14 cellular contexts compared by ENCODE assay signal in the genomic region with DNA sequence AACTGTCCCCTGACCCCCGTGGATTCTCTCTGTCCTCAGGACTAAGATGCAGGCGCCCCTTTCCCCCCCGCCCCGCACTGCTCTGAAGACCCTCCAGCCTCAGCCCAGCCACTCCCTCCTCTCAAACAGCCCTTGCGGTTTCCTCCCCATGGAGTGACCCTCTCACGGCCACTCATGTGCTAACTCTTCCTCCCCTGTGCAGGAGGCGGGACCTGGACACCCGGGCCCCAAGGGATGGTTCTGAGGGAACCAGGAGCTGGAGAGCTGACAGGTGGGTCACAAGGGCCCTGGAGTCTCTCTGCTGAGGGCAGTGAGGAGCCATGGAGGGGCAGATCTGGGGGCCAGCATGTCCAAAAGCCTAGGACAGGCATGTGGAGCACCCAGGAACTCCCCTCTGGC. TPM values are rescaled to one million over a fixed set of nuclear protein-coding genes. Genes with fewer than 3 reads are reported as not detected.
DNase-seq lines count a peak whose midpoint lies in the region; TF ChIP-seq lines count a peak whose summit lies in the region.
"Had no signal": no experiment of that assay in that cellular context is flagged by ENCODE, and none has a peak within 500 bp of the region (broad histone marks: within the 10 kb centered on the region; RNA-seq: fewer than 3 reads in every experiment).

No MANE protein-coding gene starts in this region.

- H3K4me1 ChIP-seq in A673 (ENCODE audit: insufficient read depth, low read length, poor library complexity, severe bottlenecking) = peaks cover 38% of the 10 kb centered on the region

- H3K27me3 ChIP-seq in A673 (replicated peaks; ENCODE audit: insufficient read depth, low read depth, low read length, poor library complexity) (no peaks in the 10 kb centered on the region), neural cell (ENCODE audit: insufficient read depth, low read depth, low read length) (no peaks in the 10 kb centered on the region)
- H3K27me3 ChIP-seq: left lung had no signal

- no peak for TF ChIP-seq RAD21 in neural cell (conservative IDR thresholded peaks at IDR 0.05)

- CTCF ChIA-PET in A673 (lab: Charles Lee) = no interaction called here

- peak overlapping the region in 1 of 5 experiments; percentile 85 for H3K27ac Mint-ChIP-seq in brain

- no peaks in the 10 kb centered on the region for H3K79me2 ChIP-seq in neural cell (replicated peaks; ENCODE audit: insufficient read depth, low read length)

- POLR2A ChIA-PET in A673 (lab: Charles Lee; ENCODE audit: low non-redundant PET) = no interaction called here

- peaks cover 4% of the 10 kb centered on the region for H3K36me3 Mint-ChIP-seq in brain

- H3K4me1 Mint-ChIP-seq in brain = peaks cover 56% of the 10 kb centered on the region

- in situ Hi-C loops in ACHN (cut with HindIII; ENCODE audit: low pct_ligation_motif_present, low pct_unique_long_range_greater_than_20kb, low sequenced_read_pairs) = no loop called here

- H3K27ac ChIP-seq in A673 (ENCODE audit: low read depth, low read length, poor library complexity, severe bottlenecking) = peak overlapping the region; percentile 91
- no peak overlapping the region for H3K27ac ChIP-seq in neural cell (ENCODE audit: low read length)

- no peak overlapping the region for H2AFZ ChIP-seq in neural cell (ENCODE audit: low read depth, low read length)

- no peaks in the 10 kb centered on the region for H3K9me2 ChIP-seq in neural cell (ENCODE audit: insufficient read depth, low read length)

- H3K4me3 ChIP-seq in A673 (ENCODE audit: low read depth, low read length, poor library complexity, severe bottlenecking) = peak overlapping the region; percentile 78
- H3K4me3 ChIP-seq in neural cell (ENCODE audit: low read length) = no peak overlapping the region

- intact Hi-C loops in A673 (cut with micrococcal nuclease; ENCODE audit: unreplicated experiment) = no loop called here

- H3K27me3 Mint-ChIP-seq in brain = peaks cover 21% of the 10 kb centered on the region

- H3K9ac ChIP-seq in neural cell (ENCODE audit: low read length) = peak overlapping the region; percentile 12

- H3K36me3 ChIP-seq in A673 (ENCODE audit: insufficient read depth, low read length, poor library complexity, severe bottlenecking) (no peaks in the 10 kb centered on the region), neural cell (ENCODE audit: insufficient read depth, low read length) (no peaks in the 10 kb centered on the region)

- H3K9me3 ChIP-seq in A673 (ENCODE audit: low read depth, low read length, poor library complexity, severe bottlenecking) (no peaks in the 10 kb centered on the region), neural cell (ENCODE audit: low read length) (no peaks in the 10 kb centered on the region)
- H3K9me3 ChIP-seq: Caco-2, left lung had no signal

- H4K20me1 ChIP-seq in neural cell (ENCODE audit: insufficient read depth) = no peaks in the 10 kb centered on the region

- no peak for TF ChIP-seq EP300 in neural cell (conservative IDR thresholded peaks at IDR 0.05; ENCODE audit: poor library complexity, severe bottlenecking)

- BruUV-seq in A673 (replicated peaks; lab: Mats Ljungman, UMichigan) = no TSS peak

- no peaks in the 10 kb centered on the region for H3F3A ChIP-seq in neural cell (ENCODE audit: insufficient read depth, low read length, poor library complexity, severe bottlenecking)

- H3K4me3 Mint-ChIP-seq in brain = peak overlapping the region in 4 of 5 experiments; percentile 82 to 90 (median 86)

- no peak for DNase-seq in A673 (ENCODE audit: low spot score)
- DNase-seq in DMS79 treated with DMSO at 0.1 percent for 48 hours (lab: John Stamatoyannopoulos, UW) = peak; percentile 81
- DNase-seq in ACHN = no peak
- DNase-seq in stimulated activated naive CD4-positive, alpha-beta T cell (lab: John Stamatoyannopoulos, UW) = no peak
- DNase-seq in SIG-M5 treated with dmso at 0.1 percent for 504 hours (lab: John Stamatoyannopoulos, UW; ENCODE audit: unreplicated experiment) = no peak
- DNase-seq in GM19240 (ENCODE audit: insufficient read length, low spot score) = no peak
- DNase-seq: Caco-2, left lung had no signal

- no peak for TF ChIP-seq CTCF in A673 (conservative IDR thresholded peaks at IDR 0.05; ENCODE audit: low read depth, low read length)
- TF ChIP-seq CTCF in brain (conservative IDR thresholded peaks at IDR 0.05) = no peak
- no peak for TF ChIP-seq CTCF in neural cell (IDR thresholded peaks at IDR 0.05; ENCODE audit: poor library complexity, severe bottlenecking)

- H3K9me3 Mint-ChIP-seq in brain = peaks cover 0 to 3% (median 3%) of the 10 kb centered on the region in 5 experiments
- H3K9me3 Mint-ChIP-seq: HFFc6 had no signal

- no peak overlapping the region for H3K4me2 ChIP-seq in neural cell (ENCODE audit: low read length)

TF ChIP-seq in neural cell, 6 proteins besides CTCF, POLR2A, EP300 and RAD21:
- TF ChIP-seq SMC3 (conservative IDR thresholded peaks at IDR 0.05; ENCODE audit: poor library complexity) (no peak), TAF1 (IDR thresholded peaks at IDR 0.05; ENCODE audit: low read depth) (no peak), MXI1 (conservative IDR thresholded peaks at IDR 0.05; ENCODE audit: poor library complexity, severe bottlenecking) (no peak), POLR2AphosphoS5 (IDR thresholded peaks at IDR 0.05) (no peak), EZH2 (IDR thresholded peaks at IDR 0.05; ENCODE audit: borderline replicate concordance, insufficient read depth, low read length, poor library complexity, severe bottlenecking) (no peak)
- TF ChIP-seq, protein P1, sequence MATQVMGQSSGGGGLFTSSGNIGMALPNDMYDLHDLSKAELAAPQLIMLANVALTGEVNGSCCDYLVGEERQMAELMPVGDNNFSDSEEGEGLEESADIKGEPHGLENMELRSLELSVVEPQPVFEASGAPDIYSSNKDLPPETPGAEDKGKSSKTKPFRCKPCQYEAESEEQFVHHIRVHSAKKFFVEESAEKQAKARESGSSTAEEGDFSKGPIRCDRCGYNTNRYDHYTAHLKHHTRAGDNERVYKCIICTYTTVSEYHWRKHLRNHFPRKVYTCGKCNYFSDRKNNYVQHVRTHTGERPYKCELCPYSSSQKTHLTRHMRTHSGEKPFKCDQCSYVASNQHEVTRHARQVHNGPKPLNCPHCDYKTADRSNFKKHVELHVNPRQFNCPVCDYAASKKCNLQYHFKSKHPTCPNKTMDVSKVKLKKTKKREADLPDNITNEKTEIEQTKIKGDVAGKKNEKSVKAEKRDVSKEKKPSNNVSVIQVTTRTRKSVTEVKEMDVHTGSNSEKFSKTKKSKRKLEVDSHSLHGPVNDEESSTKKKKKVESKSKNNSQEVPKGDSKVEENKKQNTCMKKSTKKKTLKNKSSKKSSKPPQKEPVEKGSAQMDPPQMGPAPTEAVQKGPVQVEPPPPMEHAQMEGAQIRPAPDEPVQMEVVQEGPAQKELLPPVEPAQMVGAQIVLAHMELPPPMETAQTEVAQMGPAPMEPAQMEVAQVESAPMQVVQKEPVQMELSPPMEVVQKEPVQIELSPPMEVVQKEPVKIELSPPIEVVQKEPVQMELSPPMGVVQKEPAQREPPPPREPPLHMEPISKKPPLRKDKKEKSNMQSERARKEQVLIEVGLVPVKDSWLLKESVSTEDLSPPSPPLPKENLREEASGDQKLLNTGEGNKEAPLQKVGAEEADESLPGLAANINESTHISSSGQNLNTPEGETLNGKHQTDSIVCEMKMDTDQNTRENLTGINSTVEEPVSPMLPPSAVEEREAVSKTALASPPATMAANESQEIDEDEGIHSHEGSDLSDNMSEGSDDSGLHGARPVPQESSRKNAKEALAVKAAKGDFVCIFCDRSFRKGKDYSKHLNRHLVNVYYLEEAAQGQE (IDR thresholded peaks at IDR 0.05; ENCODE audit: borderline replicate concordance) = no peak
TF ChIP-seq in neural cell: peak in this region for 0.

RNA-seq across cellular contexts. Expression of a gene that starts 1.9 kb away (rescaled TPM):
- 33.2 and 40.6 TPM in 2 replicates for total RNA-seq in A673 (2021)
- 43.8 TPM for polyA plus RNA-seq in brain (ENCODE audit: insufficient read depth, low read depth, low replicate concordance)
- 47.7 and 48.1 TPM in 2 replicates for polyA plus RNA-seq in neural cell
- polyA minus RNA-seq in neural cell = 21.8 and 23.4 TPM in 2 replicates

RNA-seq across cellular contexts. Expression of a gene that starts 5.0 kb away (rescaled TPM):
- not detected in 2 replicates for total RNA-seq in A673 (2021)
- polyA plus RNA-seq in brain (ENCODE audit: insufficient read depth, low read depth, low replicate concordance) = 3.1 TPM
- polyA plus RNA-seq in neural cell = 0.19 and 3.0 TPM in 2 replicates
- polyA minus RNA-seq in neural cell = not detected in 2 replicates
- total RNA-seq: Caco-2, cerebellum, frontal cortex, HFFc6, left lung, RPMI7951 had no signal

RNA-seq across cellular contexts. Expression of a gene that starts 16.4 kb away (rescaled TPM):
- total RNA-seq in A673 (2021) = 0.21 and 0.26 TPM in 2 replicates
- polyA plus RNA-seq in brain (ENCODE audit: insufficient read depth, low read depth, low replicate concordance) (6.0 TPM), neural cell (4.5 and 7.1 TPM in 2 replicates)
- polyA minus RNA-seq in neural cell = 9.5 and 11.8 TPM in 2 replicates
- total RNA-seq: Caco-2, HFFc6, left lung had no signal

RNA-seq across cellular contexts. Expression of a gene that starts 16.9 kb away (rescaled TPM):
- 11.9 and 16.7 TPM in 2 replicates for total RNA-seq in A673 (2021)
- 6.5 TPM for polyA plus RNA-seq in brain (ENCODE audit: insufficient read depth, low read depth, low replicate concordance)
- 0.37 and 0.68 TPM in 2 replicates for polyA plus RNA-seq in neural cell
- polyA minus RNA-seq in neural cell = 1.5 and 1.9 TPM in 2 replicates

RNA-seq across cellular contexts. Expression of a gene that starts 25.4 kb away (rescaled TPM):
- 55.1 and 66.0 TPM in 2 replicates for total RNA-seq in A673 (2021)
- polyA plus RNA-seq in brain (ENCODE audit: insufficient read depth, low read depth, low replicate concordance) (95.6 TPM), neural cell (129 and 145 TPM in 2 replicates)
- polyA minus RNA-seq in neural cell = 31.1 and 39.7 TPM in 2 replicates
